In the genomic region with DNA sequence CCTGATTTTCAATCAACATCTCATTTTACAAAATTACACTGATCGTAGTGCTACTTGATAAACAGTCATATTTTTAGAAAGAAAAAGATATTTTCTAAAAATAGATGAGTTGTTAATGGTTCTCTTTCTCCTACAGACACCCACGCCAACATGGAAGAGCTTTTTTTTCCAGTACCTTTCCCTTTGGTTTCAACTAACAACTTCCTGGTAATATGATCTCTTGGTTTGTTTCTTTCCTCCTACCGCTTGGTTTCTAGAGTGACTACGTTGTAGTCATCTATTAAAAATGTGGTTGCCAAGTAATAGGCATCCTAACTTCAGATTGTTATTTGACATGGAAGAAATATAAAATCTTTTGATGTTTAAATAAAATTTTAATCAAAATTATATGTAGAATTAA, we compare ENCODE assay signal across 10 cellular contexts.
DNase-seq lines count a peak whose midpoint lies in the region; ATAC-seq and TF ChIP-seq lines count a peak whose summit lies in the region.
"Had no signal": no experiment of that assay in that cellular context is flagged by ENCODE, and none has a peak within 500 bp of the region (broad histone marks: within the 10 kb centered on the region; RNA-seq: fewer than 3 reads in every experiment).

No MANE protein-coding gene starts in this region.

- peak; percentile 38 for DNase-seq in GM04503 (ENCODE audit: low read depth)
- DNase-seq in OCI-M1 (lab: John Stamatoyannopoulos, UW) = peak; percentile 27
- DNase-seq in epithelial cell of proximal tubule (ENCODE audit: low read depth) = peak; percentile 67
- peak; percentile 87 for DNase-seq in renal cortical epithelial cell (ENCODE audit: low read depth)
- DNase-seq in UCSD-AML1 (lab: John Stamatoyannopoulos, UW; ENCODE audit: unreplicated experiment) = no peak
- DNase-seq: activated CD8-positive, alpha-beta T cell treated with anti-CD3 and anti-CD28 coated beads for 36 hours; occipital lobe had no signal

- H3K4me3 ChIP-seq in epithelial cell of proximal tubule (ENCODE audit: low read depth, low read length) = no peak overlapping the region

- ATAC-seq in GM19467 (IDR thresholded peaks at IDR 0.05; ENCODE audit: unreplicated experiment) = no peak
- ATAC-seq in GM18909 (IDR thresholded peaks at IDR 0.05; ENCODE audit: poor library complexity, unreplicated experiment) = no peak
- no peak for ATAC-seq in HG03097 (IDR thresholded peaks at IDR 0.05; ENCODE audit: low FRiP score, unreplicated experiment)
- ATAC-seq: activated CD8-positive, alpha-beta T cell treated with anti-CD3 and anti-CD28 coated beads for 36 hours had no signal

- TF ChIP-seq CTCF in epithelial cell of proximal tubule (conservative IDR thresholded peaks at IDR 0.05; ENCODE audit: low read depth, low read length) = no peak
